In genomic region chr11:67639438-67639859, GRCh38 we compare ENCODE assay signal across 15 cellular contexts. TPM values are rescaled to one million over a fixed set of nuclear protein-coding genes. Genes with fewer than 3 reads are reported as not detected.
DNase-seq lines count a peak whose midpoint lies in the region; ATAC-seq, FAIRE-seq and TF ChIP-seq lines count a peak whose summit lies in the region.
"Had no signal": no experiment of that assay in that cellular context is flagged by ENCODE, and none has a peak within 500 bp of the region (broad histone marks: within the 10 kb centered on the region; RNA-seq: fewer than 3 reads in every experiment).

TSS of gene TBX10 (minus strand) at chr11:67639763. CDS start at chr11:67639472, 291 bp downstream.

- no peak within 1 kb of the TSS for H3K27ac Mint-ChIP-seq in naive thymus-derived CD8-positive, alpha-beta T cell

- H2BK5ac ChIP-seq in mesendoderm (ENCODE audit: low read length), result no peak within 1 kb of the TSS

- no peak within 1 kb of the TSS for H3K4me2 ChIP-seq in mesendoderm (ENCODE audit: low read length)
- H3K4me2 ChIP-seq: SK-N-SH had no signal

- H3K9ac ChIP-seq in mesendoderm (ENCODE audit: low read length), result no peak within 1 kb of the TSS
- H3K9ac ChIP-seq: SK-N-SH had no signal

- no peaks in the 10 kb centered on the region for H3K4me1 ChIP-seq in mesendoderm (ENCODE audit: control insufficient read depth, low read depth, low read length)

- H4K8ac ChIP-seq in mesendoderm (ENCODE audit: low read depth, low read length), result no peak within 1 kb of the TSS

- no CpG with 5 or more reads among the region's 18 CpGs for WGBS in mesendoderm (ENCODE audit: extremely low coverage, insufficient coverage, low lambda C conversion rate)

- no peak within 1 kb of the TSS for H2BK15ac ChIP-seq in mesendoderm (replicated peaks; ENCODE audit: low read depth)

- H3K9me3 Mint-ChIP-seq in naive thymus-derived CD8-positive, alpha-beta T cell, result no peaks in the 10 kb centered on the region
- H3K9me3 Mint-ChIP-seq: CD4-positive, CD25-positive, alpha-beta regulatory T cell had no signal

- no peak within 1 kb of the TSS for H3K4me3 ChIP-seq in mesendoderm (ENCODE audit: low read length)
- H3K4me3 ChIP-seq: MG63 had no signal

- no peaks in the 10 kb centered on the region for H3K79me2 ChIP-seq in mesendoderm (ENCODE audit: control insufficient read depth, insufficient read depth, low read length)

- no peaks in the 10 kb centered on the region for H3K79me1 ChIP-seq in mesendoderm (ENCODE audit: low read length)

- TF ChIP-seq CTCF in C4-2B (conservative IDR thresholded peaks at IDR 0.05), result no peak

- no peak for DNase-seq in HTR-8/SVneo (ENCODE audit: insufficient read length, low spot score)
- DNase-seq in ecto neural progenitor cell (ENCODE audit: low spot score), result peak; percentile 50
- DNase-seq in mesendoderm, result no peak
- no peak for DNase-seq in DMS53 treated with DMSO at 0.1 percent for 48 hours (lab: John Stamatoyannopoulos, UW; ENCODE audit: unreplicated experiment)
- no peak for DNase-seq in SKM-1 treated with dmso at 0.1 percent for 144 hours (lab: John Stamatoyannopoulos, UW; ENCODE audit: unreplicated experiment)
- no peak for DNase-seq in naive thymus-derived CD8-positive, alpha-beta T cell
- DNase-seq in caudate nucleus (lab: John Stamatoyannopoulos, UW), result no peak
- DNase-seq: NCI-H1092, NCI-H2081 treated with DMSO at 0.1 percent for 48 hours had no signal

- FAIRE-seq in HTR-8/SVneo (lab: Jason Lieb, UNC), result peak; percentile 13

- no peak for ATAC-seq in naive thymus-derived CD8-positive, alpha-beta T cell

- H3K23ac ChIP-seq in mesendoderm (ENCODE audit: low read length), result no peak within 1 kb of the TSS

- no peak within 1 kb of the TSS for H2AK5ac ChIP-seq in mesendoderm (ENCODE audit: low read length)

- no peaks in the 10 kb centered on the region for H3K27me3 ChIP-seq in mesendoderm (ENCODE audit: insufficient read depth, low read length, poor library complexity)

- H2BK120ac ChIP-seq in mesendoderm (ENCODE audit: low read depth, low read length), result no peak within 1 kb of the TSS

- POLR2A ChIA-PET in naive thymus-derived CD8-positive, alpha-beta T cell (lab: Charles Lee), result interaction anchor here (1.0 kb wide), 1 partner anchor 9 kb away, joined by 4 read pairs; the partner anchor contains the start of gene NUDT8

- H3K56ac ChIP-seq in mesendoderm (ENCODE audit: low read length), result peak within 1 kb of the TSS; percentile 73

- no peak within 1 kb of the TSS for H3K4ac ChIP-seq in mesendoderm (ENCODE audit: low read depth, low read length)

- H3K18ac ChIP-seq in mesendoderm (ENCODE audit: low read length), result no peak within 1 kb of the TSS

- H3K4me3 Mint-ChIP-seq in naive thymus-derived CD8-positive, alpha-beta T cell, result no peak within 1 kb of the TSS
- H3K4me3 Mint-ChIP-seq: CD4-positive, CD25-positive, alpha-beta regulatory T cell had no signal

- no peaks in the 10 kb centered on the region for H3K36me3 ChIP-seq in mesendoderm (ENCODE audit: control insufficient read depth, insufficient read depth, low read length)
- H3K36me3 ChIP-seq: MG63 had no signal

- peaks cover 0 to 7% (median 3%) of the 10 kb centered on the region in 4 donors for H3K4me1 Mint-ChIP-seq in naive thymus-derived CD8-positive, alpha-beta T cell

- H3K36me3 Mint-ChIP-seq in naive thymus-derived CD8-positive, alpha-beta T cell, result no peaks in the 10 kb centered on the region
- H3K36me3 Mint-ChIP-seq: CD4-positive, CD25-positive, alpha-beta regulatory T cell had no signal

- peaks cover 0 to 3% (median 0%) of the 10 kb centered on the region in 5 donors for H3K27me3 Mint-ChIP-seq in naive thymus-derived CD8-positive, alpha-beta T cell

- peak within 1 kb of the TSS; percentile 90 for H3K27ac ChIP-seq in C4-2B
- H3K27ac ChIP-seq in mesendoderm (ENCODE audit: low read depth, low read length), result no peak within 1 kb of the TSS
- H3K27ac ChIP-seq in caudate nucleus (ENCODE audit: low read depth, low read length), result no peak within 1 kb of the TSS

- H4K5ac ChIP-seq in mesendoderm (ENCODE audit: low read length), result no peak within 1 kb of the TSS

RNA-seq across cellular contexts. Expression of gene TBX10, which starts in this region (rescaled TPM):
- 0.04 TPM for polyA plus RNA-seq in mesendoderm (2013, experiment 1 of 2)
- polyA plus RNA-seq in mesendoderm (2013, experiment 2 of 2), result 0.03 TPM
- total RNA-seq in naive thymus-derived CD8-positive, alpha-beta T cell, result not detected
- not detected for polyA plus RNA-seq in naive thymus-derived CD8-positive, alpha-beta T cell
- total RNA-seq: A673; Caco-2; CD4-positive, CD25-positive, alpha-beta regulatory T cell had no signal
- polyA plus RNA-seq: CD4-positive, CD25-positive, alpha-beta regulatory T cell; SK-N-SH had no signal
